Comparison of ENCODE assay signal across 17 cellular contexts in the genomic region with DNA sequence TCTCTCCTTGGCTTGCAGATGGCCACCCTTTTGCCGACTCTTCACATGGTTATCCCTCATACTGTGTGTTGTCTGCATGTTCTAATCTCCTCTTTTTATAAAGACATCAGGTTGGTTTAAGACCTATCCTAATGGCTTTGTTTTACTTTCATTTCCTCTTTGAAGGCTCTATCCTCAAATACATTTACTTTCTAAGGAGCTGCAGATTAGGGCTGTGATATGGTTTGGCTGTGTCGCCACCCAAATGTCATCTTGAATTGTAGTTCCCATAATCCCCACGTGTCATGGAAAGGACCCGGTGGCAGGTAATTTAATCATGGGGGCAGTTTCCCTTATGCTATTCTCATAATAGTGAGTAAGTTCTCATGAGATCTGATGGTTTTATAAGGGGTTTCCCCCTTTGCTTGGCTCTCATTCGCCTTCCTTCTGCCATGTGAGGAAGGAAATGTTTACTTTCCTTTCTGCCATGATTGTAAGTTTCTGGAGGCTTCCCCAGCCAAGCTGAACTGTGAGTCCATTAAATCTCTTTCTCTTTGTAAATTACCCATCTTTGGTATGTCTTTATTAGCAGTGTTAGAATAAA.
"Had no signal": no experiment of that assay in that cellular context is flagged by ENCODE, and none has a peak within 500 bp of the region (broad histone marks: within the 10 kb centered on the region; RNA-seq: fewer than 3 reads in every experiment).

No MANE protein-coding gene starts in this region.

- ATAC-seq: body of pancreas; effector memory CD8-positive, alpha-beta T cell; gastrocnemius medialis; heart right ventricle had no signal

- H3K27ac ChIP-seq: body of pancreas, coronary artery, epithelial cell of prostate, gastrocnemius medialis, heart right ventricle, sigmoid colon, tibial nerve had no signal

- H3K9me3 ChIP-seq: body of pancreas, gastrocnemius medialis, heart right ventricle, sigmoid colon, tibial nerve had no signal

- H3K4me3 ChIP-seq: body of pancreas, coronary artery, gastrocnemius medialis, heart right ventricle, sigmoid colon, tibial nerve had no signal

- H3K36me3 ChIP-seq: gastrocnemius medialis, heart right ventricle, sigmoid colon, tibial nerve had no signal

- DNase-seq: activated CD4-positive, CD25-positive, alpha-beta regulatory T cell treated with anti-CD3 and anti-CD28 coated beads, Interleukin-2, amount 50 U/mL, for 72 hours; activated naive CD4-positive, alpha-beta T cell treated with Interleukin-2 at 50 U/mL for 16 hours; amniotic stem cell; body of pancreas; central memory CD4-positive, alpha-beta T cell; effector memory CD8-positive, alpha-beta T cell; gastrocnemius medialis; heart right ventricle; mesendoderm; nephron progenitor cell; sigmoid colon; stimulated activated CD4-positive, alpha-beta T cell treated with anti-CD3 and anti-CD28 coated beads, Interleukin-12 subunit alpha, Interleukin-12 subunit beta, amount 100 ng/mL, for 4 hours; stimulated activated CD4-positive, alpha-beta T cell treated with anti-CD3 and anti-CD28 coated beads, Interleukin-4, amount 100 ng/mL, for 4 hours had no signal

- H3K4me1 ChIP-seq: gastrocnemius medialis, sigmoid colon, tibial nerve had no signal

- FAIRE-seq: keratinocyte had no signal

- H3K27me3 ChIP-seq: body of pancreas, gastrocnemius medialis, heart right ventricle, sigmoid colon, tibial nerve had no signal
